25 cellular contexts compared by ENCODE assay signal in the genomic region with DNA sequence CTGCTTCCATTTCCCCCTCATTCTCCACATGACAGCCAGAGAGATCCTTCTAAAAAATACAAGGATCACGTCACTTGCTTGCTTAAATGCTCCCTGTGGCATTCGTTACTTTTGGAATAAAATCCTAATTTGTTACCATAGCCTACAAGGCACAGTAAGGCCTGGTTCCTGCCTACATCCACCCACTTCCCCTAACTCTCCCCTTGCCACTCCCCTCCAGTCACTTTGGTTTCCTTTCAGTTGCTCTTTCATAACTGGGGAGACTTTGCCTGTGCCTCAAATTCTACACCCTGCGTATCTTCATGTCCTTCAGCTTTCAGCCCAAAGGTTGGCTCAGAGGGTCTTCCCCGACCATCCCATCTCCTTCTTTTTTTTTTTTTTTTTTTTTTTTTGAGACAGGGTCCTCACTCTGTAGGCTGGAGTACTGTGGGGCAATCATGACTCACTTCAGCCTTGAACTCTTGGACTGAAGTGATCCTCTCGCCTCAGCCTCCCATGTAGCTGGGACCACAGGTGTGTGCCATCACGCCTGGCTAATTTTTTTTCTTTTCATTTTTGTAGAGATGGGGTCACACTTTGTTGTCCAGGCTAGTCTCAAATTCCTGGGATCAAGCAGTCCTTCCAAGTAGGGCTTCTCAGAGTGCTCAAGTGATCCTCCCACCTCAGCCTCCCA. TPM values are rescaled to one million over a fixed set of nuclear protein-coding genes. Genes with fewer than 3 reads are reported as not detected.
DNase-seq lines count a peak whose midpoint lies in the region.
"Had no signal": no experiment of that assay in that cellular context is flagged by ENCODE, and none has a peak within 500 bp of the region (broad histone marks: within the 10 kb centered on the region; RNA-seq: fewer than 3 reads in every experiment).

No MANE protein-coding gene starts in this region.

- in situ Hi-C loops in KBM-7 (cut with MboI; ENCODE audit: low pct_unique_long_range_greater_than_20kb, low sequenced_read_pairs): loop anchor here (10.0 kb wide), 1 partner anchor 53 kb away; no protein-coding TSS in a partner anchor

- no peaks in the 10 kb centered on the region for H3K9me3 ChIP-seq in thymus (ENCODE audit: control insufficient read depth)
- H3K9me3 ChIP-seq: A549, gastroesophageal sphincter, left lung, transverse colon had no signal

- H3K4me3 Mint-ChIP-seq in activated naive CD4-positive, alpha-beta T cell treated with anti-CD3 and anti-CD28 coated beads, Interleukin-2, amount 10 ng/mL, durations not matched to agents 7 days and 5 days: no peak overlapping the region
- no peak overlapping the region for H3K4me3 Mint-ChIP-seq in activated naive CD4-positive, alpha-beta T cell treated with anti-CD3 and anti-CD28 coated beads for 36 hours
- H3K4me3 Mint-ChIP-seq in T-helper 1 cell treated with Interleukin-12 subunit alpha and Interleukin-12 subunit beta and Interleukin-4 antibody, amounts not matched to agents 30 μg/mL and 1 μg/mL, for 36 hours: no peak overlapping the region
- H3K4me3 Mint-ChIP-seq: CD8-positive, alpha-beta T cell; T-helper 17 cell had no signal

- H3K27ac ChIP-seq in thymus (ENCODE audit: low read depth): peak overlapping the region; percentile 52
- H3K27ac ChIP-seq: A549, gastroesophageal sphincter, parathyroid adenoma, transverse colon had no signal

- H3K4me1 Mint-ChIP-seq in activated naive CD4-positive, alpha-beta T cell treated with anti-CD3 and anti-CD28 coated beads, Interleukin-2, amount 10 ng/mL, durations not matched to agents 7 days and 5 days: peaks cover 9% of the 10 kb centered on the region
- peaks cover 6% of the 10 kb centered on the region for H3K4me1 Mint-ChIP-seq in activated naive CD4-positive, alpha-beta T cell treated with anti-CD3 and anti-CD28 coated beads for 36 hours (ENCODE audit: low read depth)
- peaks cover 4% of the 10 kb centered on the region for H3K4me1 Mint-ChIP-seq in T-helper 1 cell treated with Interleukin-12 subunit alpha and Interleukin-12 subunit beta and Interleukin-4 antibody, amounts not matched to agents 30 μg/mL and 1 μg/mL, for 36 hours (ENCODE audit: low read depth)

- no peaks in the 10 kb centered on the region for H3K36me3 Mint-ChIP-seq in activated naive CD4-positive, alpha-beta T cell treated with anti-CD3 and anti-CD28 coated beads, Interleukin-2, amount 10 ng/mL, durations not matched to agents 7 days and 5 days
- no peaks in the 10 kb centered on the region for H3K36me3 Mint-ChIP-seq in activated naive CD4-positive, alpha-beta T cell treated with anti-CD3 and anti-CD28 coated beads for 36 hours (ENCODE audit: low read depth)
- H3K36me3 Mint-ChIP-seq in T-helper 1 cell treated with Interleukin-12 subunit alpha and Interleukin-12 subunit beta and Interleukin-4 antibody, amounts not matched to agents 30 μg/mL and 1 μg/mL, for 36 hours (ENCODE audit: low read depth): peaks cover 3% of the 10 kb centered on the region
- H3K36me3 Mint-ChIP-seq: activated naive CD4-positive, alpha-beta T cell treated with anti-CD3 and anti-CD28 coated beads, Interleukin-2, amount 50 U/mL, for 72 hours; CD8-positive, alpha-beta T cell had no signal

- CTCF ChIA-PET in activated naive CD4-positive, alpha-beta T cell treated with anti-CD3 and anti-CD28 coated beads, Interleukin-2, amount 10 ng/mL, durations not matched to agents 7 days and 5 days (lab: Charles Lee): interaction anchor here (1.1 to 18.2 kb wide), 2 partner anchors 16 to 52 kb away, joined by 4 to 853 read pairs; no protein-coding TSS in a partner anchor
- CTCF ChIA-PET in activated naive CD4-positive, alpha-beta T cell treated with anti-CD3 and anti-CD28 coated beads for 36 hours (lab: Charles Lee): interaction anchor here (1.5 to 11.2 kb wide), 2 partner anchors 17 to 46 kb away, joined by 4 to 330 read pairs; no protein-coding TSS in a partner anchor

- H3K4me1 ChIP-seq in thymus (ENCODE audit: control insufficient read depth, insufficient read depth, low read length): peaks cover 2% of the 10 kb centered on the region
- H3K4me1 ChIP-seq: parathyroid adenoma had no signal

- H3K27ac Mint-ChIP-seq in activated naive CD4-positive, alpha-beta T cell treated with anti-CD3 and anti-CD28 coated beads, Interleukin-2, amount 10 ng/mL, durations not matched to agents 7 days and 5 days: no peak overlapping the region
- no peak overlapping the region for H3K27ac Mint-ChIP-seq in activated naive CD4-positive, alpha-beta T cell treated with anti-CD3 and anti-CD28 coated beads for 36 hours
- peak overlapping the region; percentile 57 for H3K27ac Mint-ChIP-seq in T-helper 1 cell treated with Interleukin-12 subunit alpha and Interleukin-12 subunit beta and Interleukin-4 antibody, amounts not matched to agents 30 μg/mL and 1 μg/mL, for 36 hours
- H3K27ac Mint-ChIP-seq: CD8-positive, alpha-beta T cell had no signal

- 67% methylated on average over 6 of the region's 6 CpGs for WGBS in thymus

- peak; percentile 35 for DNase-seq in activated naive CD4-positive, alpha-beta T cell treated with anti-CD3 and anti-CD28 coated beads, Interleukin-2, amount 10 ng/mL, durations not matched to agents 7 days and 5 days
- DNase-seq in activated naive CD4-positive, alpha-beta T cell treated with anti-CD3 and anti-CD28 coated beads for 36 hours: no peak
- peak; percentile 54 for DNase-seq in KBM-7
- DNase-seq in HuH-7 (ENCODE audit: low spot score): no peak
- DNase-seq in SK-N-DZ (ENCODE audit: low spot score): no peak
- DNase-seq in stimulated activated CD4-positive, alpha-beta T cell treated with anti-CD3 and anti-CD28 coated beads, Interleukin-2, amount 100 ng/mL, for 24 hours: no peak
- DNase-seq: CD8-positive, alpha-beta T cell; IMR-90; left lung; NCI-H1417 treated with DMSO at 0.1 percent for 48 hours; NCI-H2171 treated with DMSO at 0.1 percent for 48 hours; NCI-H82; RPMI8226; T-helper 17 cell; transverse colon had no signal

- peaks cover 23% of the 10 kb centered on the region for H3K27me3 Mint-ChIP-seq in activated naive CD4-positive, alpha-beta T cell treated with anti-CD3 and anti-CD28 coated beads, Interleukin-2, amount 10 ng/mL, durations not matched to agents 7 days and 5 days
- H3K27me3 Mint-ChIP-seq in activated naive CD4-positive, alpha-beta T cell treated with anti-CD3 and anti-CD28 coated beads for 36 hours (ENCODE audit: low read depth): peaks cover 2% of the 10 kb centered on the region
- H3K27me3 Mint-ChIP-seq in T-helper 1 cell treated with Interleukin-12 subunit alpha and Interleukin-12 subunit beta and Interleukin-4 antibody, amounts not matched to agents 30 μg/mL and 1 μg/mL, for 36 hours (ENCODE audit: low read depth): peaks cover 8% of the 10 kb centered on the region

- no peak overlapping the region for H3K4me3 ChIP-seq in thymus (ENCODE audit: low read length)
- H3K4me3 ChIP-seq: A549, gastroesophageal sphincter, left lung, transverse colon had no signal

- intact Hi-C loops in activated naive CD4-positive, alpha-beta T cell treated with anti-CD3 and anti-CD28 coated beads for 36 hours (cut with micrococcal nuclease): no loop called here

- H3K9me3 Mint-ChIP-seq in activated naive CD4-positive, alpha-beta T cell treated with anti-CD3 and anti-CD28 coated beads, Interleukin-2, amount 10 ng/mL, durations not matched to agents 7 days and 5 days: no peaks in the 10 kb centered on the region
- H3K9me3 Mint-ChIP-seq in activated naive CD4-positive, alpha-beta T cell treated with anti-CD3 and anti-CD28 coated beads for 36 hours: no peaks in the 10 kb centered on the region
- no peaks in the 10 kb centered on the region for H3K9me3 Mint-ChIP-seq in T-helper 1 cell treated with Interleukin-12 subunit alpha and Interleukin-12 subunit beta and Interleukin-4 antibody, amounts not matched to agents 30 μg/mL and 1 μg/mL, for 36 hours
- H3K9me3 Mint-ChIP-seq: activated naive CD4-positive, alpha-beta T cell treated with anti-CD3 and anti-CD28 coated beads, Interleukin-2, amount 50 U/mL, for 72 hours; CD8-positive, alpha-beta T cell had no signal

- H3K36me3 ChIP-seq in thymus (ENCODE audit: control insufficient read depth, insufficient read depth): no peaks in the 10 kb centered on the region
- H3K36me3 ChIP-seq: gastroesophageal sphincter, left lung, transverse colon had no signal

- no peaks in the 10 kb centered on the region for H3K27me3 ChIP-seq in thymus (ENCODE audit: control insufficient read depth, insufficient read depth)
- H3K27me3 ChIP-seq: gastroesophageal sphincter, left lung, transverse colon had no signal

RNA-seq across cellular contexts. Expression of a gene that starts 12.5 kb away (rescaled TPM):
- 1 to 10 TPM; 1.8 to 2.4 TPM for total RNA-seq in activated naive CD4-positive, alpha-beta T cell treated with anti-CD3 and anti-CD28 coated beads for 36 hours
- 138 TPM for polyA plus RNA-seq in thymus
- polyA plus RNA-seq in SK-N-DZ (2014; cell fraction: cytosol; rRNA removed): 97.4 and 104 TPM in 2 replicates
- polyA plus RNA-seq in SK-N-DZ (2014; cell fraction: nucleus; rRNA removed): 170 and 208 TPM in 2 replicates

RNA-seq across cellular contexts. Expression of a gene that starts 20.1 kb away (rescaled TPM):
- not detected for total RNA-seq in activated naive CD4-positive, alpha-beta T cell treated with anti-CD3 and anti-CD28 coated beads for 36 hours
- 5.4 TPM for polyA plus RNA-seq in thymus
- polyA plus RNA-seq in SK-N-DZ (2014; cell fraction: cytosol; rRNA removed): 6.6 and 10.3 TPM in 2 replicates
- polyA plus RNA-seq in SK-N-DZ (2014; cell fraction: nucleus; rRNA removed): 1.2 and 1.3 TPM in 2 replicates
- total RNA-seq: activated naive CD4-positive, alpha-beta T cell treated with anti-CD3 and anti-CD28 coated beads, Interleukin-2, amount 50 U/mL, for 72 hours; CD8-positive, alpha-beta T cell; Daoy; dermis microvascular lymphatic vessel endothelial cell; epithelial cell of proximal tubule; H4; IMR-90; T-helper 17 cell; transverse colon had no signal
- polyA plus RNA-seq: A549, IMR-90 had no signal

Comparison
In these comparisons a context has a peak if more than half of its experiments do, and no peak if none do; other contexts are left out.
1. DNase-seq: peak in activated naive CD4-positive, alpha-beta T cell treated with anti-CD3 and anti-CD28 coated beads, Interleukin-2, amount 10 ng/mL, durations not matched to agents 7 days and 5 days (single experiment) and KBM-7 (single experiment); none in activated naive CD4-positive, alpha-beta T cell treated with anti-CD3 and anti-CD28 coated beads for 36 hours (single experiment), HuH-7 (single experiment), SK-N-DZ (single experiment) and stimulated activated CD4-positive, alpha-beta T cell treated with anti-CD3 and anti-CD28 coated beads, Interleukin-2, amount 100 ng/mL, for 24 hours (0 of 2).